23 cellular contexts compared by ENCODE assay signal in the genomic region with DNA sequence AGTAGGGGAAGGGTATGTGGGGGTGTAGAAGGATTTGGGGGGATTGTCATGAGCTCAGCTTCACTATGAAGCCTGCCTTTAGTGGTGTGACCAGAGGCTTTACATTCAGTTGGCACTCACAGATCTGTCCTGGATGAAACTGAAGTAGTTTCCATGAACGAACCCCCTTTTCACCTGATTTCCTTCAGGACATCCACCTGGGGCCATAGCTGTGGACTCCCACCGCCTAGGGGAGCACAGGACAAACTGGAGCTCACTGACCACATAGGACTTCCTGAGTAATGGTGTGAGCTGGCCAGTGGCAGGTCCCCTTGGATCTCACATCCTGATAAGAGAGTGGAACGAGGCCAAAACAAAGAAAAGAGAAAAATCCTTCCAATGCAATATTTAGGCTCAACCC.
"Had no signal": no experiment of that assay in that cellular context is flagged by ENCODE, and none has a peak within 500 bp of the region (broad histone marks: within the 10 kb centered on the region; RNA-seq: fewer than 3 reads in every experiment).

No MANE protein-coding gene starts in this region.

- H3K36me3 ChIP-seq: SJSA1 had no signal

- H3K4me3 ChIP-seq: SJSA1, SK-N-MC had no signal

- H3K27ac ChIP-seq: HL-60, SJSA1, SK-N-MC had no signal

- H3K27me3 ChIP-seq: SJSA1 had no signal

- H3K9me3 ChIP-seq: SJSA1 had no signal

- DNase-seq: Karpas-422, KBM-7, MV-4-11, NCI-H1092, NCI-H1105 treated with DMSO at 0.1 percent for 48 hours, NCI-H1417 treated with DMSO at 0.1 percent for 48 hours, NCI-H146, NCI-H1694 treated with DMSO at 0.1 percent for 48 hours, NCI-H1930, NCI-H2081, NCI-H2171, NCI-H226, NCI-H446, NCI-H510A, NCI-H524 treated with DMSO at 0.1 percent for 48 hours, NCI-H69, NCI-H774, Right ventricle myocardium superior, RPMI8226, SIG-M5 had no signal
